Comparison of ENCODE assay signal across 1 cellular context in genomic region chr15:76336254-76337046, GRCh38.
A peak's percentile ranks its signal among the peaks of the same experiment; 100 is the strongest.
TF ChIP-seq lines count a peak whose summit lies in the region.

Gene ISL2 (plus strand): TSS chr15:76336773. CDS start chr15:76336884, 111 bp downstream.

TF ChIP-seq in HepG2, 621 proteins besides CTCF, POLR2A, EP300 and RAD21 (continued from another document and continues in another):
- TF ChIP-seq ZBTB40 (IDR thresholded peaks at IDR 0.05) (no peak), ZBTB40 (CRISPR knock-in tag; IDR thresholded peaks at IDR 0.05) (0 out of 2 replicates have a peak, but pooled peaks have one; percentile 29), ZNF616 (CRISPR knock-in tag; IDR thresholded peaks at IDR 0.05; ENCODE audit: low read depth) (0 out of 2 replicates have a peak, but pooled peaks have one; percentile 50), HES4 (CRISPR knock-in tag; IDR thresholded peaks at IDR 0.05; ENCODE audit: borderline replicate concordance) (no peak), JARID2 (CRISPR knock-in tag; IDR thresholded peaks at IDR 0.05; ENCODE audit: insufficient replicate concordance) (no peak), RBAK (CRISPR knock-in tag; IDR thresholded peaks at IDR 0.05) (no peak), ZNF557 (CRISPR knock-in tag; IDR thresholded peaks at IDR 0.05) (peak; percentile 35; the same call in 1 of the 2 replicates), ZNF382 (CRISPR knock-in tag; IDR thresholded peaks at IDR 0.05; ENCODE audit: borderline replicate concordance) (no peak), RCOR2 (CRISPR knock-in tag; IDR thresholded peaks at IDR 0.05) (no peak), ZNF883 (CRISPR knock-in tag; IDR thresholded peaks at IDR 0.05; ENCODE audit: not compliant biosample characterization) (no peak), BRD4 (CRISPR knock-in tag; IDR thresholded peaks at IDR 0.05) (0 out of 2 replicates have a peak, but pooled peaks have one; percentile 43), DPF2 (CRISPR knock-in tag; IDR thresholded peaks at IDR 0.05; ENCODE audit: borderline replicate concordance, low read depth) (no peak), KMT2B (CRISPR knock-in tag; IDR thresholded peaks at IDR 0.05) (0 out of 2 replicates have a peak, but pooled peaks have one; percentile 34), ZNF761 (CRISPR knock-in tag; conservative IDR thresholded peaks at IDR 0.05) (no peak), RAD51 (IDR thresholded peaks at IDR 0.05; ENCODE audit: borderline replicate concordance) (no peak), KMT2A (CRISPR knock-in tag; IDR thresholded peaks at IDR 0.05) (peak; percentile 78), ZNF501 (CRISPR knock-in tag; IDR thresholded peaks at IDR 0.05) (peak; percentile 49; the same call in 1 of the 2 replicates), ZNF816 (CRISPR knock-in tag; IDR thresholded peaks at IDR 0.05; ENCODE audit: borderline replicate concordance) (no peak), PLRG1 (conservative IDR thresholded peaks at IDR 0.05) (no peak), HIVEP1 (CRISPR knock-in tag; IDR thresholded peaks at IDR 0.05) (peak; percentile 82), JUND (CRISPR knock-in tag; IDR thresholded peaks at IDR 0.05) (0 out of 2 replicates have a peak, but pooled peaks have one; percentile 28), ZMYM4 (CRISPR knock-in tag; IDR thresholded peaks at IDR 0.05) (peak; percentile 95), TEAD3 (CRISPR knock-in tag; optimal IDR thresholded peaks at IDR 0.05; ENCODE audit: borderline replicate concordance) (peak; percentile 72), EEA1 (CRISPR knock-in tag; IDR thresholded peaks at IDR 0.05; ENCODE audit: borderline replicate concordance) (no peak; the same call in 1 of the 2 replicates), ZSCAN29 (CRISPR knock-in tag; conservative IDR thresholded peaks at IDR 0.05) (0 out of 2 replicates have a peak, but pooled peaks have one; percentile 36), ZNF136 (CRISPR knock-in tag; IDR thresholded peaks at IDR 0.05; ENCODE audit: low read depth) (no peak), PHF8 (CRISPR knock-in tag; IDR thresholded peaks at IDR 0.05) (peak; percentile 66), ZSCAN31 (CRISPR knock-in tag; IDR thresholded peaks at IDR 0.05; ENCODE audit: low read depth) (no peak; the same call in 1 of the 2 replicates), ZBTB26 (CRISPR knock-in tag; IDR thresholded peaks at IDR 0.05; ENCODE audit: borderline replicate concordance) (0 out of 2 replicates have a peak, but pooled peaks have one; percentile 29), ZNF232 (CRISPR knock-in tag; IDR thresholded peaks at IDR 0.05; ENCODE audit: borderline replicate concordance) (peak; percentile 9; the same call in 1 of the 2 replicates), SRSF4 (IDR thresholded peaks at IDR 0.05; ENCODE audit: low read depth, low read length, poor library complexity, severe bottlenecking) (no peak), ZKSCAN8 (CRISPR knock-in tag; IDR thresholded peaks at IDR 0.05; ENCODE audit: borderline replicate concordance) (no peak), ZNF839 (CRISPR knock-in tag; IDR thresholded peaks at IDR 0.05; ENCODE audit: borderline replicate concordance) (no peak), ZNF607 (CRISPR knock-in tag; IDR thresholded peaks at IDR 0.05; ENCODE audit: borderline replicate concordance) (no peak), ZNF562 (CRISPR knock-in tag; IDR thresholded peaks at IDR 0.05; ENCODE audit: borderline replicate concordance) (no peak), CREBL2 (CRISPR knock-in tag; IDR thresholded peaks at IDR 0.05; ENCODE audit: borderline replicate concordance) (no peak), TEF (CRISPR knock-in tag; IDR thresholded peaks at IDR 0.05) (0 out of 2 replicates have a peak, but pooled peaks have one; percentile 73), PAXIP1 (CRISPR knock-in tag; conservative IDR thresholded peaks at IDR 0.05) (peak; percentile 46), ZBTB39 (CRISPR knock-in tag; IDR thresholded peaks at IDR 0.05) (no peak), TBP (CRISPR knock-in tag; IDR thresholded peaks at IDR 0.05) (no peak)
- TF ChIP-seq, protein P1, sequence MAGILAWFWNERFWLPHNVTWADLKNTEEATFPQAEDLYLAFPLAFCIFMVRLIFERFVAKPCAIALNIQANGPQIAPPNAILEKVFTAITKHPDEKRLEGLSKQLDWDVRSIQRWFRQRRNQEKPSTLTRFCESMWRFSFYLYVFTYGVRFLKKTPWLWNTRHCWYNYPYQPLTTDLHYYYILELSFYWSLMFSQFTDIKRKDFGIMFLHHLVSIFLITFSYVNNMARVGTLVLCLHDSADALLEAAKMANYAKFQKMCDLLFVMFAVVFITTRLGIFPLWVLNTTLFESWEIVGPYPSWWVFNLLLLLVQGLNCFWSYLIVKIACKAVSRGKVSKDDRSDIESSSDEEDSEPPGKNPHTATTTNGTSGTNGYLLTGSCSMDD (CRISPR knock-in tag; IDR thresholded peaks at IDR 0.05): no peak
- TF ChIP-seq, protein P2, sequence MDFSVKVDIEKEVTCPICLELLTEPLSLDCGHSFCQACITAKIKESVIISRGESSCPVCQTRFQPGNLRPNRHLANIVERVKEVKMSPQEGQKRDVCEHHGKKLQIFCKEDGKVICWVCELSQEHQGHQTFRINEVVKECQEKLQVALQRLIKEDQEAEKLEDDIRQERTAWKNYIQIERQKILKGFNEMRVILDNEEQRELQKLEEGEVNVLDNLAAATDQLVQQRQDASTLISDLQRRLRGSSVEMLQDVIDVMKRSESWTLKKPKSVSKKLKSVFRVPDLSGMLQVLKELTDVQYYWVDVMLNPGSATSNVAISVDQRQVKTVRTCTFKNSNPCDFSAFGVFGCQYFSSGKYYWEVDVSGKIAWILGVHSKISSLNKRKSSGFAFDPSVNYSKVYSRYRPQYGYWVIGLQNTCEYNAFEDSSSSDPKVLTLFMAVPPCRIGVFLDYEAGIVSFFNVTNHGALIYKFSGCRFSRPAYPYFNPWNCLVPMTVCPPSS (IDR thresholded peaks at IDR 0.05): no peak
- TF ChIP-seq, protein P3, sequence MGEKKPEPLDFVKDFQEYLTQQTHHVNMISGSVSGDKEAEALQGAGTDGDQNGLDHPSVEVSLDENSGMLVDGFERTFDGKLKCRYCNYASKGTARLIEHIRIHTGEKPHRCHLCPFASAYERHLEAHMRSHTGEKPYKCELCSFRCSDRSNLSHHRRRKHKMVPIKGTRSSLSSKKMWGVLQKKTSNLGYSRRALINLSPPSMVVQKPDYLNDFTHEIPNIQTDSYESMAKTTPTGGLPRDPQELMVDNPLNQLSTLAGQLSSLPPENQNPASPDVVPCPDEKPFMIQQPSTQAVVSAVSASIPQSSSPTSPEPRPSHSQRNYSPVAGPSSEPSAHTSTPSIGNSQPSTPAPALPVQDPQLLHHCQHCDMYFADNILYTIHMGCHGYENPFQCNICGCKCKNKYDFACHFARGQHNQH (CRISPR knock-in tag; IDR thresholded peaks at IDR 0.05): peak; percentile 76
